Comparison of ENCODE assay signal across 8 cellular contexts in the genomic region with DNA sequence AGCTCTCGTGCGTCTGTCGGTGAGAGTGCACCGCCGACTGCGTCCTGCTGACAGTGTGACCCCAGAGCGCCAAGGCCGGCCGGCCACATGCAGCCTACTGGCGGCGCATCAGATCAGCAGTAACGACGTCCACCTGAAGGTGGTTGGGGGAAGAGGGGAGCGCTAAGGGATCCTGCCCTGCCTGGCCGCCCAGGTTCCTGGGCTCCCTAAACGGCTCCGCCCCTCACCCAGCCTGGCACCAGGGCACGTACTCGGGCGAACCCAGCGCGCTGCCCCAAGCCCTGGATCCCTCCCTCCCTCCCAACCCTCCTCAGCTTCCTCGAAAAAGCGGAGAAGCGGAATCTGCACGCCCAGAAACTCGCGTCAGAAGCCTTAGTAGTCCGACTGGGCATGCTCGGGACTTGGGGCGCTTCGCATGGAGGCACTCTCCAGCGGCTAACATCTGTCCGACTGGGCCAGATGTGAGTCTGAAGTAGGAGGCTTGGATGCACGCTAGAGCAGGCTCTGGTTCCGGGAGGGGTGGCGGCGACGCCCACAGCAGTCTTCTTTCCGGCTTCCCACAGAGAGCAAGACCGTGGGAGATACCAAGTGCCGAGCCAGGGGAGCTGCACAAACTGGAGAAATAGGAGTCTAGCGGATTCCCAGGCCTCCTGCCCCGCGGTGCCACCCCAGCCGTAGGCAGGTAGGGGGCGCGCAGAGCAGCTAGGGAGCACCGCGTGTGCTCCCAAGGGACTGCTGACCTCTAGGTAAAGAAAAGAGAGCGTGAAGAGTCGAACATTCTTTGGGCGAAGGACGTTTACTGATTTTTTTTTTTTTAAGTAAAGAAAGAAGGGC.
A peak's percentile ranks its signal among the peaks of the same experiment; 100 is the strongest.
DNase-seq lines count a peak whose midpoint lies in the region; ATAC-seq, FAIRE-seq and TF ChIP-seq lines count a peak whose summit lies in the region.

No MANE protein-coding gene starts in this region.

- H3K4me2 ChIP-seq in A549 = peak overlapping the region; percentile 80

- TF ChIP-seq EP300 in A549 (IDR thresholded peaks at IDR 0.05) = no peak

- H3K9ac ChIP-seq in subcutaneous abdominal adipose tissue (ENCODE audit: low read length in 5 of 5) = peak overlapping the region in 3 of 5 donors; percentile 45 to 73 (median 56)

- CTCF ChIA-PET in A549 (lab: Yijun Ruan, JAX) (interaction anchor here (0.5 to 1.8 kb wide), 15 partner anchors 11 to 1214 kb away, joined by 3 to 7 read pairs (median 3); no protein-coding TSS in a partner anchor), RWPE1 (lab: Yijun Ruan, JAX) (interaction anchor here (0.7 kb wide), 3 partner anchors 172 to 807 kb away, joined by 4 to 5 read pairs (median 4); no protein-coding TSS in a partner anchor)

- WGBS in A549 (ENCODE audit: missing lambda C conversion rate) = 2% methylated on average over 25 of the region's 54 CpGs
- 2 to 31% methylated on average over 32 to 54 of the region's 54 CpGs for WGBS in lung, 2 donors

- no peak for FAIRE-seq in A549 (lab: Jason Lieb, UNC)

- H3K9me3 ChIP-seq in A549 (no peaks in the 10 kb centered on the region), lung (ENCODE audit: control insufficient read depth in 2 of 2, insufficient read depth in 1 of 2, low read length in 1 of 2) (peaks cover 0 to 8% of the 10 kb centered on the region in 2 donors), subcutaneous abdominal adipose tissue (ENCODE audit: control insufficient read depth in 5 of 5, low read length in 5 of 5) (no peaks in the 10 kb centered on the region)

- no peak for TF ChIP-seq POLR2A in A549 (IDR thresholded peaks at IDR 0.05; ENCODE audit: low read length)

- POLR2A ChIA-PET in A549 (lab: Yijun Ruan, JAX) = interaction anchor here (0.5 kb wide), 1 partner anchor 39 kb away, joined by 6 read pairs; no protein-coding TSS in a partner anchor
- POLR2A ChIA-PET in RWPE1 (lab: Yijun Ruan, JAX; ENCODE audit: low non-redundant PET) = no interaction called here

- no peaks in the 10 kb centered on the region for H3K36me3 ChIP-seq in lung (ENCODE audit: control insufficient read depth in 2 of 2, insufficient read depth in 2 of 2, low read length in 2 of 2)
- no peaks in the 10 kb centered on the region for H3K36me3 ChIP-seq in subcutaneous abdominal adipose tissue (ENCODE audit: control insufficient read depth in 5 of 5, insufficient read depth in 5 of 5, low read length in 5 of 5)

- H3K27me3 ChIP-seq in lung (ENCODE audit: control insufficient read depth, insufficient read depth) (peaks cover 8% of the 10 kb centered on the region), subcutaneous abdominal adipose tissue (ENCODE audit: control insufficient read depth in 5 of 5, insufficient read depth in 4 of 5, low read length in 5 of 5) (peaks cover 0 to 15% (median 6%) of the 10 kb centered on the region in 5 donors)

- DNase-seq in A549 (ENCODE audit: low read depth in 1 of 2, low spot score in 1 of 2) (peak; percentile 41 to 85), RWPE1 (ENCODE audit: low spot score) (peak; percentile 14), ecto neural progenitor cell (ENCODE audit: low spot score) (peak; percentile 72), lung (ENCODE audit: low spot score) (peak; percentile 34), cortex of kidney (lab: John Stamatoyannopoulos, UW) (no peak)

- H3K4me1 ChIP-seq in A549 = peaks cover 9% of the 10 kb centered on the region; the same call in 1 of the 3 replicates
- H3K4me1 ChIP-seq in lung (ENCODE audit: control insufficient read depth in 2 of 2, insufficient read depth in 2 of 2, low read length in 2 of 2) = no peaks in the 10 kb centered on the region
- peaks cover 0 to 24% (median 9%) of the 10 kb centered on the region in 5 donors for H3K4me1 ChIP-seq in subcutaneous abdominal adipose tissue (ENCODE audit: control insufficient read depth in 5 of 5, insufficient read depth in 5 of 5, low read length in 5 of 5)

- ATAC-seq in A549 (peak; percentile 84 to 85), GM21619 (IDR thresholded peaks at IDR 0.05; ENCODE audit: unreplicated experiment) (peak; percentile 53), lung (ENCODE audit: insufficient read depth, low FRiP score) (peak; percentile 37), GM19395 (IDR thresholded peaks at IDR 0.05; ENCODE audit: unreplicated experiment) (no peak)

- H3K27ac ChIP-seq in A549 (peak overlapping the region; percentile 60 to 67; a peak in 5 of 6 replicates), RWPE1 (no peak overlapping the region), lung (ENCODE audit: low read depth in 1 of 2, low read length in 1 of 2) (peak overlapping the region in 1 of 2 donors; percentile 18), subcutaneous abdominal adipose tissue (ENCODE audit: low read depth, low read length) (peak overlapping the region; percentile 52)

- peak; percentile 25 to 27; a peak in 2 of 5 replicates for TF ChIP-seq RAD21 in A549 (conservative IDR thresholded peaks at IDR 0.05 in 1 of 2, IDR thresholded peaks at IDR 0.05 in 1 of 2)

- H3K4me3 ChIP-seq in A549 (peak overlapping the region; percentile 54), lung (no peak overlapping the region), subcutaneous abdominal adipose tissue (ENCODE audit: low read depth in 1 of 5, low read length in 5 of 5) (peak overlapping the region; percentile 61 to 77 (median 66))

- TF ChIP-seq CTCF in A549 (IDR thresholded peaks at IDR 0.05) (peak; percentile 42), RWPE1 (conservative IDR thresholded peaks at IDR 0.05; ENCODE audit: low read depth) (peak; percentile 19; the same call in 1 of the 2 replicates), lung (IDR thresholded peaks at IDR 0.05; ENCODE audit: control extremely low read depth, extremely low read depth) (no peak)

TF ChIP-seq in A549, 52 proteins besides CTCF, POLR2A, EP300 and RAD21:
- TF ChIP-seq ZC3H11A (IDR thresholded peaks at IDR 0.05) (no peak), GATA3 (IDR thresholded peaks at IDR 0.05; ENCODE audit: borderline replicate concordance) (0 out of 2 replicates have a peak, but pooled peaks have one; percentile 15), HOXB13 (CRISPR knock-in tag; IDR thresholded peaks at IDR 0.05; ENCODE audit: low read depth) (no peak), CEBPB (IDR thresholded peaks at IDR 0.05) (no peak)
- TF ChIP-seq, protein P1, sequence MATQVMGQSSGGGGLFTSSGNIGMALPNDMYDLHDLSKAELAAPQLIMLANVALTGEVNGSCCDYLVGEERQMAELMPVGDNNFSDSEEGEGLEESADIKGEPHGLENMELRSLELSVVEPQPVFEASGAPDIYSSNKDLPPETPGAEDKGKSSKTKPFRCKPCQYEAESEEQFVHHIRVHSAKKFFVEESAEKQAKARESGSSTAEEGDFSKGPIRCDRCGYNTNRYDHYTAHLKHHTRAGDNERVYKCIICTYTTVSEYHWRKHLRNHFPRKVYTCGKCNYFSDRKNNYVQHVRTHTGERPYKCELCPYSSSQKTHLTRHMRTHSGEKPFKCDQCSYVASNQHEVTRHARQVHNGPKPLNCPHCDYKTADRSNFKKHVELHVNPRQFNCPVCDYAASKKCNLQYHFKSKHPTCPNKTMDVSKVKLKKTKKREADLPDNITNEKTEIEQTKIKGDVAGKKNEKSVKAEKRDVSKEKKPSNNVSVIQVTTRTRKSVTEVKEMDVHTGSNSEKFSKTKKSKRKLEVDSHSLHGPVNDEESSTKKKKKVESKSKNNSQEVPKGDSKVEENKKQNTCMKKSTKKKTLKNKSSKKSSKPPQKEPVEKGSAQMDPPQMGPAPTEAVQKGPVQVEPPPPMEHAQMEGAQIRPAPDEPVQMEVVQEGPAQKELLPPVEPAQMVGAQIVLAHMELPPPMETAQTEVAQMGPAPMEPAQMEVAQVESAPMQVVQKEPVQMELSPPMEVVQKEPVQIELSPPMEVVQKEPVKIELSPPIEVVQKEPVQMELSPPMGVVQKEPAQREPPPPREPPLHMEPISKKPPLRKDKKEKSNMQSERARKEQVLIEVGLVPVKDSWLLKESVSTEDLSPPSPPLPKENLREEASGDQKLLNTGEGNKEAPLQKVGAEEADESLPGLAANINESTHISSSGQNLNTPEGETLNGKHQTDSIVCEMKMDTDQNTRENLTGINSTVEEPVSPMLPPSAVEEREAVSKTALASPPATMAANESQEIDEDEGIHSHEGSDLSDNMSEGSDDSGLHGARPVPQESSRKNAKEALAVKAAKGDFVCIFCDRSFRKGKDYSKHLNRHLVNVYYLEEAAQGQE (IDR thresholded peaks at IDR 0.05) = no peak
- TF ChIP-seq, protein P2, sequence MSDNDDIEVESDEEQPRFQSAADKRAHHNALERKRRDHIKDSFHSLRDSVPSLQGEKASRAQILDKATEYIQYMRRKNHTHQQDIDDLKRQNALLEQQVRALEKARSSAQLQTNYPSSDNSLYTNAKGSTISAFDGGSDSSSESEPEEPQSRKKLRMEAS (IDR thresholded peaks at IDR 0.05) = peak; percentile 59
